1 cellular context compared by ENCODE assay signal in genomic region chr2:112301973-112302372, GRCh38.
TF ChIP-seq lines count a peak whose summit lies in the region.

No MANE protein-coding gene starts in this region.

TF ChIP-seq in GM23338, 12 proteins besides CTCF, POLR2A, EP300 and RAD21 (continued from another document):
- TF ChIP-seq, protein P1, sequence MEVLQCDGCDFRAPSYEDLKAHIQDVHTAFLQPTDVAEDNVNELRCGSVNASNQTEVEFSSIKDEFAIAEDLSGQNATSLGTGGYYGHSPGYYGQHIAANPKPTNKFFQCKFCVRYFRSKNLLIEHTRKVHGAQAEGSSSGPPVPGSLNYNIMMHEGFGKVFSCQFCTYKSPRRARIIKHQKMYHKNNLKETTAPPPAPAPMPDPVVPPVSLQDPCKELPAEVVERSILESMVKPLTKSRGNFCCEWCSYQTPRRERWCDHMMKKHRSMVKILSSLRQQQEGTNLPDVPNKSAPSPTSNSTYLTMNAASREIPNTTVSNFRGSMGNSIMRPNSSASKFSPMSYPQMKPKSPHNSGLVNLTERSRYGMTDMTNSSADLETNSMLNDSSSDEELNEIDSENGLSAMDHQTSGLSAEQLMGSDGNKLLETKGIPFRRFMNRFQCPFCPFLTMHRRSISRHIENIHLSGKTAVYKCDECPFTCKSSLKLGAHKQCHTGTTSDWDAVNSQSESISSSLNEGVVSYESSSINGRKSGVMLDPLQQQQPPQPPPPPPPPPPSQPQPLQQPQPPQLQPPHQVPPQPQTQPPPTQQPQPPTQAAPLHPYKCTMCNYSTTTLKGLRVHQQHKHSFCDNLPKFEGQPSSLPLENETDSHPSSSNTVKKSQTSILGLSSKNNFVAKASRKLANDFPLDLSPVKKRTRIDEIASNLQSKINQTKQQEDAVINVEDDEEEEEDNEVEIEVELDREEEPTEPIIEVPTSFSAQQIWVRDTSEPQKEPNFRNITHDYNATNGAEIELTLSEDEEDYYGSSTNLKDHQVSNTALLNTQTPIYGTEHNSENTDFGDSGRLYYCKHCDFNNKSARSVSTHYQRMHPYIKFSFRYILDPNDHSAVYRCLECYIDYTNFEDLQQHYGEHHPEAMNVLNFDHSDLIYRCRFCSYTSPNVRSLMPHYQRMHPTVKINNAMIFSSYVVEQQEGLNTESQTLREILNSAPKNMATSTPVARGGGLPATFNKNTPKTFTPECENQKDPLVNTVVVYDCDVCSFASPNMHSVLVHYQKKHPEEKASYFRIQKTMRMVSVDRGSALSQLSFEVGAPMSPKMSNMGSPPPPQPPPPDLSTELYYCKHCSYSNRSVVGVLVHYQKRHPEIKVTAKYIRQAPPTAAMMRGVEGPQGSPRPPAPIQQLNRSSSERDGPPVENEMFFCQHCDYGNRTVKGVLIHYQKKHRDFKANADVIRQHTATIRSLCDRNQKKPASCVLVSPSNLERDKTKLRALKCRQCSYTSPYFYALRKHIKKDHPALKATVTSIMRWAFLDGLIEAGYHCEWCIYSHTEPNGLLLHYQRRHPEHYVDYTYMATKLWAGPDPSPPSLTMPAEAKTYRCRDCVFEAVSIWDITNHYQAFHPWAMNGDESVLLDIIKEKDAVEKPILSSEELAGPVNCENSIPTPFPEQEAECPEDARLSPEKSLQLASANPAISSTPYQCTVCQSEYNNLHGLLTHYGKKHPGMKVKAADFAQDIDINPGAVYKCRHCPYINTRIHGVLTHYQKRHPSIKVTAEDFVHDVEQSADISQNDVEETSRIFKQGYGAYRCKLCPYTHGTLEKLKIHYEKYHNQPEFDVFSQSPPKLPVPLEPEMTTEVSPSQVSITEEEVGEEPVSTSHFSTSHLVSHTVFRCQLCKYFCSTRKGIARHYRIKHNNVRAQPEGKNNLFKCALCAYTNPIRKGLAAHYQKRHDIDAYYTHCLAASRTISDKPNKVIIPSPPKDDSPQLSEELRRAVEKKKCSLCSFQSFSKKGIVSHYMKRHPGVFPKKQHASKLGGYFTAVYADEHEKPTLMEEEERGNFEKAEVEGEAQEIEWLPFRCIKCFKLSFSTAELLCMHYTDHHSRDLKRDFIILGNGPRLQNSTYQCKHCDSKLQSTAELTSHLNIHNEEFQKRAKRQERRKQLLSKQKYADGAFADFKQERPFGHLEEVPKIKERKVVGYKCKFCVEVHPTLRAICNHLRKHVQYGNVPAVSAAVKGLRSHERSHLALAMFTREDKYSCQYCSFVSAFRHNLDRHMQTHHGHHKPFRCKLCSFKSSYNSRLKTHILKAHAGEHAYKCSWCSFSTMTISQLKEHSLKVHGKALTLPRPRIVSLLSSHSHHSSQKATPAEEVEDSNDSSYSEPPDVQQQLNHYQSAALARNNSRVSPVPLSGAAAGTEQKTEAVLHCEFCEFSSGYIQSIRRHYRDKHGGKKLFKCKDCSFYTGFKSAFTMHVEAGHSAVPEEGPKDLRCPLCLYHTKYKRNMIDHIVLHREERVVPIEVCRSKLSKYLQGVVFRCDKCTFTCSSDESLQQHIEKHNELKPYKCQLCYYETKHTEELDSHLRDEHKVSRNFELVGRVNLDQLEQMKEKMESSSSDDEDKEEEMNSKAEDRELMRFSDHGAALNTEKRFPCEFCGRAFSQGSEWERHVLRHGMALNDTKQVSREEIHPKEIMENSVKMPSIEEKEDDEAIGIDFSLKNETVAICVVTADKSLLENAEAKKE (CRISPR knock-in tag; IDR thresholded peaks at IDR 0.05) = no peak
- TF ChIP-seq POLR2AphosphoS5 (IDR thresholded peaks at IDR 0.05; ENCODE audit: low read depth) (no peak), ZNF331 (CRISPR knock-in tag; IDR thresholded peaks at IDR 0.05; ENCODE audit: low read depth) (no peak), ZNF114 (CRISPR knock-in tag; IDR thresholded peaks at IDR 0.05) (no peak), ETS1 (IDR thresholded peaks at IDR 0.05) (no peak), EZH2 (IDR thresholded peaks at IDR 0.05; ENCODE audit: low read depth, unreplicated experiment) (no peak), EZH2phosphoT487 (IDR thresholded peaks at IDR 0.05; ENCODE audit: unreplicated experiment) (no peak), REST (IDR thresholded peaks at IDR 0.05; ENCODE audit: unreplicated experiment) (no peak), NANOG (IDR thresholded peaks at IDR 0.05; ENCODE audit: borderline replicate concordance) (no peak)
